ENCODE assay signal across 25 cellular contexts in the genomic region with DNA sequence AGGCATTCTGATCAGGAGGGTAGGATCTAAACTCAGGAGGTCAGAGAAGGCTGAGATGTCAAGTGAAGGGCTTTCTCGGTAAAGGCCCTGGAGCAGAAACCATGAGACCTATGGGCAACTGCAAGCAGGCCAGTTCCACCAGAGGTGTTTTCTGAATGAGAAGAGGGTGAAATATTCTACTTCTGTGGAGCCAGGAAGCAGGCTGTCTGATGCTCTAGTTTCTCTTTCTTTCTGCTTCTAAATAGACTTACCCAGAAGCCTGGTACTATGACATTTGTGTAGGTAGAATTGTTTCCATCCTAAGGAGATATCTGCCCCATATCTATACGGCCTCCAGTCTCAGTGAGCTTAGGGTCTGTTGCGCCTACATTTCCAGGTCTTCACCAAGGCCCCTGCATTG.
DNase-seq lines count a peak whose midpoint lies in the region; ATAC-seq, FAIRE-seq and TF ChIP-seq lines count a peak whose summit lies in the region.
"Had no signal": no experiment of that assay in that cellular context is flagged by ENCODE, and none has a peak within 500 bp of the region (broad histone marks: within the 10 kb centered on the region; RNA-seq: fewer than 3 reads in every experiment).

No MANE protein-coding gene starts in this region.

- 95 to 96% methylated on average over 3 of the region's 3 CpGs for WGBS in heart right ventricle, 2 donors
- 91% methylated on average over 3 of the region's 3 CpGs for WGBS in suprapubic skin

- intact Hi-C loops in heart right ventricle (cut with DNase I): no loop called here

- no peaks in the 10 kb centered on the region for H3K36me3 Mint-ChIP-seq in CD4-positive, CD25-positive, alpha-beta regulatory T cell
- peaks cover 40% of the 10 kb centered on the region for H3K36me3 Mint-ChIP-seq in activated CD4-positive, alpha-beta memory T cell treated with anti-CD3 and anti-CD28 coated beads, Interleukin-2, amount 10 ng/mL, durations not matched to agents 7 days and 5 days (ENCODE audit: low read depth)
- peaks cover 4% of the 10 kb centered on the region for H3K36me3 Mint-ChIP-seq in memory B cell
- H3K36me3 Mint-ChIP-seq: naive thymus-derived CD8-positive, alpha-beta T cell had no signal

- H3K9me3 ChIP-seq in CD4-positive, CD25-positive, alpha-beta regulatory T cell (ENCODE audit: control insufficient read depth in 2 of 2, low read length in 2 of 2): no peaks in the 10 kb centered on the region
- H3K9me3 ChIP-seq in heart right ventricle (no peaks in the 10 kb centered on the region), suprapubic skin (no peaks in the 10 kb centered on the region)
- H3K9me3 ChIP-seq: right lobe of liver, testis had no signal

- H3K9me3 Mint-ChIP-seq in CD4-positive, CD25-positive, alpha-beta regulatory T cell: peaks cover 0 to 1% (median 0%) of the 10 kb centered on the region in 7 donors
- H3K9me3 Mint-ChIP-seq in activated CD4-positive, alpha-beta memory T cell treated with anti-CD3 and anti-CD28 coated beads, Interleukin-2, amount 10 ng/mL, durations not matched to agents 7 days and 5 days: peaks cover 3% of the 10 kb centered on the region
- no peaks in the 10 kb centered on the region for H3K9me3 Mint-ChIP-seq in memory B cell
- H3K9me3 Mint-ChIP-seq: naive thymus-derived CD8-positive, alpha-beta T cell had no signal

- H3K27me3 Mint-ChIP-seq in CD4-positive, CD25-positive, alpha-beta regulatory T cell: no peaks in the 10 kb centered on the region
- H3K27me3 Mint-ChIP-seq in activated CD4-positive, alpha-beta memory T cell treated with anti-CD3 and anti-CD28 coated beads, Interleukin-2, amount 10 ng/mL, durations not matched to agents 7 days and 5 days: no peaks in the 10 kb centered on the region
- H3K27me3 Mint-ChIP-seq in memory B cell: no peaks in the 10 kb centered on the region
- H3K27me3 Mint-ChIP-seq: activated CD4-positive, alpha-beta T cell treated with anti-CD3 and anti-CD28 coated beads for 36 hours had no signal

- peak overlapping the region; percentile 16 to 81 (median 42) for H3K4me3 Mint-ChIP-seq in CD4-positive, CD25-positive, alpha-beta regulatory T cell
- H3K4me3 Mint-ChIP-seq in activated CD4-positive, alpha-beta memory T cell treated with anti-CD3 and anti-CD28 coated beads, Interleukin-2, amount 10 ng/mL, durations not matched to agents 7 days and 5 days: no peak overlapping the region
- H3K4me3 Mint-ChIP-seq in memory B cell: peak overlapping the region; percentile 33
- H3K4me3 Mint-ChIP-seq: activated CD4-positive, alpha-beta T cell treated with anti-CD3 and anti-CD28 coated beads for 36 hours; CD14-positive monocyte; HFFc6; naive thymus-derived CD8-positive, alpha-beta T cell had no signal

- peak overlapping the region; percentile 96 for H3K27ac ChIP-seq in CD4-positive, CD25-positive, alpha-beta regulatory T cell (ENCODE audit: insufficient read depth, low read length, poor library complexity, severe bottlenecking)
- no peak overlapping the region for H3K27ac ChIP-seq in heart right ventricle
- no peak overlapping the region for H3K27ac ChIP-seq in suprapubic skin
- H3K27ac ChIP-seq in RWPE1: no peak overlapping the region
- H3K27ac ChIP-seq: cardiac muscle cell, right lobe of liver, testis had no signal

- H3K36me3 ChIP-seq in CD4-positive, CD25-positive, alpha-beta regulatory T cell (ENCODE audit: control insufficient read depth, insufficient read depth, low read length): no peaks in the 10 kb centered on the region
- H3K36me3 ChIP-seq in heart right ventricle: no peaks in the 10 kb centered on the region
- no peaks in the 10 kb centered on the region for H3K36me3 ChIP-seq in suprapubic skin
- H3K36me3 ChIP-seq: cardiac muscle cell, right lobe of liver had no signal

- ATAC-seq in CD4-positive, CD25-positive, alpha-beta regulatory T cell (ENCODE audit: low read depth in 2 of 2): no peak
- ATAC-seq in memory B cell (ENCODE audit: low read depth) (no peak), heart right ventricle (no peak)
- ATAC-seq: activated CD4-positive, alpha-beta T cell treated with anti-CD3 and anti-CD28 coated beads for 36 hours; left colon; naive thymus-derived CD8-positive, alpha-beta T cell; right lobe of liver; Right ventricle myocardium inferior had no signal

- peak in 1 of 3 donors; percentile 83 for DNase-seq in CD4-positive, CD25-positive, alpha-beta regulatory T cell
- no peak for DNase-seq in GM12891 (ENCODE audit: insufficient read length, low spot score)
- DNase-seq in activated CD4-positive, alpha-beta memory T cell treated with anti-CD3 and anti-CD28 coated beads, Interleukin-2, amount 10 ng/mL, durations not matched to agents 7 days and 5 days: no peak
- no peak for DNase-seq in memory B cell (ENCODE audit: low spot score in 2 of 2)
- no peak for DNase-seq in heart right ventricle
- no peak for DNase-seq in mucosa of gallbladder (ENCODE audit: low spot score)
- DNase-seq in suprapubic skin (ENCODE audit: low spot score in 2 of 2): no peak
- DNase-seq in RWPE1 (ENCODE audit: low spot score): no peak
- DNase-seq: activated CD4-positive, alpha-beta T cell treated with anti-CD3 and anti-CD28 coated beads for 36 hours; activated naive CD4-positive, alpha-beta T cell; anterior cingulate cortex; head of caudate nucleus; HFFc6; Kasumi-1; left colon; mesenchymal stem cell; naive thymus-derived CD8-positive, alpha-beta T cell; NCI-H1048; NCI-H187 treated with DMSO at 0.1 percent for 48 hours; NCI-H226; right lobe of liver; testis had no signal

- H3K4me1 Mint-ChIP-seq in CD4-positive, CD25-positive, alpha-beta regulatory T cell: peaks cover 8 to 85% (median 36%) of the 10 kb centered on the region in 4 donors
- peaks cover 85% of the 10 kb centered on the region for H3K4me1 Mint-ChIP-seq in activated CD4-positive, alpha-beta memory T cell treated with anti-CD3 and anti-CD28 coated beads, Interleukin-2, amount 10 ng/mL, durations not matched to agents 7 days and 5 days
- H3K4me1 Mint-ChIP-seq in memory B cell: peaks cover 66% of the 10 kb centered on the region
- H3K4me1 Mint-ChIP-seq: activated CD4-positive, alpha-beta T cell treated with anti-CD3 and anti-CD28 coated beads for 36 hours had no signal

- H3K4me1 ChIP-seq in CD4-positive, CD25-positive, alpha-beta regulatory T cell (ENCODE audit: control insufficient read depth, insufficient read depth, low read length, poor library complexity, severe bottlenecking): peaks cover 62% of the 10 kb centered on the region
- H3K4me1 ChIP-seq in heart right ventricle (peaks cover 0 to 37% (median 6%) of the 10 kb centered on the region in 9 donors), suprapubic skin (peaks cover 10% of the 10 kb centered on the region)
- H3K4me1 ChIP-seq: right lobe of liver, testis had no signal

- peak; percentile 76 for FAIRE-seq in GM12891 (lab: Jason Lieb, UNC)

- POLR2A ChIA-PET in activated CD4-positive, alpha-beta memory T cell treated with anti-CD3 and anti-CD28 coated beads, Interleukin-2, amount 10 ng/mL, durations not matched to agents 7 days and 5 days (lab: Charles Lee): interaction anchor here (1.2 to 8.8 kb wide), 5 partner anchors 8 to 141 kb away, joined by 3 to 100 read pairs (median 35); a partner anchor contains a TSS
- POLR2A ChIA-PET in RWPE1 (lab: Yijun Ruan, JAX; ENCODE audit: low non-redundant PET): no interaction called here

- peak; percentile 43 for TF ChIP-seq POLR2A in GM12891 (IDR thresholded peaks at IDR 0.05; ENCODE audit: low read depth, low read length)
- TF ChIP-seq POLR2A in suprapubic skin (IDR thresholded peaks at IDR 0.05): no peak

- H3K27me3 ChIP-seq in CD4-positive, CD25-positive, alpha-beta regulatory T cell (ENCODE audit: control insufficient read depth, insufficient read depth, low read length): no peaks in the 10 kb centered on the region
- H3K27me3 ChIP-seq in heart right ventricle (no peaks in the 10 kb centered on the region), suprapubic skin (no peaks in the 10 kb centered on the region)
- H3K27me3 ChIP-seq: cardiac muscle cell, right lobe of liver, testis had no signal

- H3K27ac Mint-ChIP-seq in CD4-positive, CD25-positive, alpha-beta regulatory T cell: peak overlapping the region; percentile 71 to 94 (median 93)
- peak overlapping the region; percentile 99 for H3K27ac Mint-ChIP-seq in activated CD4-positive, alpha-beta memory T cell treated with anti-CD3 and anti-CD28 coated beads, Interleukin-2, amount 10 ng/mL, durations not matched to agents 7 days and 5 days
- H3K27ac Mint-ChIP-seq in memory B cell: peak overlapping the region; percentile 97
- H3K27ac Mint-ChIP-seq: activated CD4-positive, alpha-beta T cell treated with anti-CD3 and anti-CD28 coated beads for 36 hours; HFFc6 had no signal

- TF ChIP-seq CTCF in heart right ventricle (IDR thresholded peaks at IDR 0.05) (no peak), suprapubic skin (IDR thresholded peaks at IDR 0.05) (no peak), RWPE1 (conservative IDR thresholded peaks at IDR 0.05; ENCODE audit: low read depth) (no peak)

- peak overlapping the region; percentile 63 for H3K4me3 ChIP-seq in CD4-positive, CD25-positive, alpha-beta regulatory T cell (ENCODE audit: low read depth, low read length)
- H3K4me3 ChIP-seq in heart right ventricle (no peak overlapping the region), suprapubic skin (no peak overlapping the region)
- H3K4me3 ChIP-seq: cardiac muscle cell, right lobe of liver, testis had no signal

- CTCF ChIA-PET in activated CD4-positive, alpha-beta memory T cell treated with anti-CD3 and anti-CD28 coated beads, Interleukin-2, amount 10 ng/mL, durations not matched to agents 7 days and 5 days (lab: Charles Lee): interaction anchor here (0.9 to 4.7 kb wide), 4 partner anchors 7 to 140 kb away, joined by 3 to 52 read pairs (median 16); a partner anchor contains a TSS
- CTCF ChIA-PET in RWPE1 (lab: Yijun Ruan, JAX): no interaction called here

- no peak for TF ChIP-seq EP300 in suprapubic skin (IDR thresholded peaks at IDR 0.05)

TF ChIP-seq in GM12891, 5 proteins besides CTCF, POLR2A, EP300 and RAD21:
- no peak; the same call in 1 of the 2 replicates for TF ChIP-seq POLR2AphosphoS5 (IDR thresholded peaks at IDR 0.05; ENCODE audit: low read depth, low read length)
- no peak for TF ChIP-seq POU2F2 (IDR thresholded peaks at IDR 0.05; ENCODE audit: low read depth, low read length)
- no peak for TF ChIP-seq SPI1 (IDR thresholded peaks at IDR 0.05; ENCODE audit: low read depth, low read length)
- no peak for TF ChIP-seq PAX5 (IDR thresholded peaks at IDR 0.05; ENCODE audit: insufficient read depth, low read length, severe bottlenecking)
- TF ChIP-seq TAF1 (IDR thresholded peaks at IDR 0.05; ENCODE audit: low read depth, low read length): no peak
